1 cellular context compared by ENCODE assay signal in the genomic region with DNA sequence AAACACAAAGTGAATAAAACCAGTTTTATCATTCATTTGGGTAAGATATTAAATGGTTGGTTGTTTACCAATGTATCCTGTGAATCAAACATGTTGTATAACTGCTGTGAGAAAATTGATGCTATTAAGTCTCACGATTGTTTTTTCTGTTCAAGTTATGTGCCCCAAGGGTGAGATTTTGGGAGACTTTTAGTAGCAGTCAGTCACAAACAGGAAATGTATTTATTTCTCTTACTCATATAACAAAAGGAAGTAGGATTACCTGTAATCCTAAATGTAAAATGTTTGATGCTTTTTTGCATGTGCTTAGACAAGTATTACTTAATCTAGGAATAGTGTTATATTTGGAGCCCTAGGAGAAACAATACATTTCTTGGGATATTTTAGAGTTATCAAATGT.
A peak's percentile ranks its signal among the peaks of the same experiment; 100 is the strongest.
TF ChIP-seq lines count a peak whose summit lies in the region.

No MANE protein-coding gene starts in this region.

TF ChIP-seq in HEK293, 187 proteins besides CTCF, POLR2A, EP300 and RAD21:
- TF ChIP-seq, protein P1, sequence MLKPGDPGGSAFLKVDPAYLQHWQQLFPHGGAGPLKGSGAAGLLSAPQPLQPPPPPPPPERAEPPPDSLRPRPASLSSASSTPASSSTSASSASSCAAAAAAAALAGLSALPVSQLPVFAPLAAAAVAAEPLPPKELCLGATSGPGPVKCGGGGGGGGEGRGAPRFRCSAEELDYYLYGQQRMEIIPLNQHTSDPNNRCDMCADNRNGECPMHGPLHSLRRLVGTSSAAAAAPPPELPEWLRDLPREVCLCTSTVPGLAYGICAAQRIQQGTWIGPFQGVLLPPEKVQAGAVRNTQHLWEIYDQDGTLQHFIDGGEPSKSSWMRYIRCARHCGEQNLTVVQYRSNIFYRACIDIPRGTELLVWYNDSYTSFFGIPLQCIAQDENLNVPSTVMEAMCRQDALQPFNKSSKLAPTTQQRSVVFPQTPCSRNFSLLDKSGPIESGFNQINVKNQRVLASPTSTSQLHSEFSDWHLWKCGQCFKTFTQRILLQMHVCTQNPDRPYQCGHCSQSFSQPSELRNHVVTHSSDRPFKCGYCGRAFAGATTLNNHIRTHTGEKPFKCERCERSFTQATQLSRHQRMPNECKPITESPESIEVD (tag by site-specific recombination; IDR thresholded peaks at IDR 0.05): peak; percentile 12
- TF ChIP-seq FEZF1 (tag by site-specific recombination; IDR thresholded peaks at IDR 0.05) (0 out of 2 replicates have a peak, but pooled peaks have one; percentile 25), RBAK (tag by site-specific recombination; IDR thresholded peaks at IDR 0.05) (no peak), ZNF555 (tag by site-specific recombination; conservative IDR thresholded peaks at IDR 0.05) (no peak), GFI1B (tag by site-specific recombination; IDR thresholded peaks at IDR 0.05) (0 out of 2 replicates have a peak, but pooled peaks have one; percentile 8)
